In the genomic region with DNA sequence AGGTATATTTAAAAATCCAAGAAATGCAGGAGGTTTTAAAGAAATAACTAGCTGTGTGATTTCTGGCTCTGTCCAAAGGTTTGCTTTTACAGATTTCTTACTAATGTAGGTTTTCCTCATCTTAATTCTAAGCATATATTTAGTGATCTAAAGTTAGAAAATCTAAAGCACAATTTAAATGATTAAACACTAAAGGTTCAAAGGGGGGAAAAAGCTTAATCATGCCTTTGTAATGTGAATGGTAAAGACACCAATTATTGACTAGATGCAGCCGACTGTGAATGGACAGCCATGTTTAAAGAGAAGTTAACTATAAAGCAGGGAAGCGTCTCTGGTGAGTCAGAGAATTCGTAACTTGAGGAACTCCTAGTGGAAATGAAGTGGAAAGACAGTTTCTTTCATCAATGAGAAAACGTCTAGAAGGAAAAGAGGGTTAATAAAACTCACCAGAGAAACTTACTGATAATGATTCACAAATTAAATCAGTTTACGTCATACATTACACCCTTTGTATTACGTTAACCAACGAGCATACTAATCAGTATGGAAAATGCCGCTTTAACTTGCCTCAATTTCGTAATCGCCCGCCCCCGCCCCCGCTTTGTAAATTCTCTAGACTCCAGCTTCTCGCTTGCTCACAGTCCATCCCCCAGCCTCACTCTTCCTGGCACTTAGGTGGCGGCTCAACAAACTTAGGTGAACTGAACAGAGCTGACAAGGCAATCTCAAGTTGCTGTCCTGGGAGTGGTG, we compare ENCODE assay signal across 8 cellular contexts. TPM values are rescaled to one million over a fixed set of nuclear protein-coding genes. Genes with fewer than 3 reads are reported as not detected.
DNase-seq lines count a peak whose midpoint lies in the region; ATAC-seq and TF ChIP-seq lines count a peak whose summit lies in the region.

No MANE protein-coding gene starts in this region.

- no peak overlapping the region for H4K12ac ChIP-seq in trophoblast cell (ENCODE audit: low read depth, low read length)

- H3K4ac ChIP-seq in trophoblast cell (ENCODE audit: low read depth, low read length): no peak overlapping the region

- no peak overlapping the region for H2BK5ac ChIP-seq in trophoblast cell (ENCODE audit: low read depth, low read length, poor library complexity)

- H3K9me3 ChIP-seq in Peyer's patch: no peaks in the 10 kb centered on the region
- H3K9me3 ChIP-seq in cardiac muscle cell (ENCODE audit: low read depth): no peaks in the 10 kb centered on the region
- no peaks in the 10 kb centered on the region for H3K9me3 ChIP-seq in trophoblast cell (ENCODE audit: insufficient read depth, low read depth, low read length)

- H3K9ac ChIP-seq in trophoblast cell (ENCODE audit: low read length): peak overlapping the region; percentile 36

- TF ChIP-seq CTCF in Peyer's patch (IDR thresholded peaks at IDR 0.05): peak in 5 of 6 experiments; percentile 35 to 76 (median 71)
- TF ChIP-seq CTCF in cardiac muscle cell (IDR thresholded peaks at IDR 0.05; ENCODE audit: low read depth, low read length): peak; percentile 48

- H3K4me1 Mint-ChIP-seq in IgD-negative memory B cell: peaks cover 12 to 22% (median 15%) of the 10 kb centered on the region in 3 donors
- peaks cover 43% of the 10 kb centered on the region for H3K4me1 Mint-ChIP-seq in activated naive CD8-positive, alpha-beta T cell treated with anti-CD3 and anti-CD28 coated beads, Interleukin-2, amount 50 U/mL, for 24 hours

- H3K79me1 ChIP-seq in trophoblast cell (ENCODE audit: low read length): peaks cover 4% of the 10 kb centered on the region

- no peak overlapping the region for H2BK12ac ChIP-seq in trophoblast cell (ENCODE audit: low read length)

- H3K27me3 ChIP-seq in Peyer's patch: no peaks in the 10 kb centered on the region
- H3K27me3 ChIP-seq in cardiac muscle cell: no peaks in the 10 kb centered on the region
- no peaks in the 10 kb centered on the region for H3K27me3 ChIP-seq in trophoblast cell (ENCODE audit: insufficient read depth, low read length)

- no peak overlapping the region for H3K18ac ChIP-seq in trophoblast cell (ENCODE audit: low read length)

- peaks cover 4% of the 10 kb centered on the region for H3K27me3 Mint-ChIP-seq in IgD-negative memory B cell
- peaks cover 6% of the 10 kb centered on the region for H3K27me3 Mint-ChIP-seq in activated naive CD8-positive, alpha-beta T cell treated with anti-CD3 and anti-CD28 coated beads, Interleukin-2, amount 50 U/mL, for 24 hours

- no peaks in the 10 kb centered on the region for H3K9me3 Mint-ChIP-seq in IgD-negative memory B cell
- H3K9me3 Mint-ChIP-seq in activated naive CD8-positive, alpha-beta T cell treated with anti-CD3 and anti-CD28 coated beads, Interleukin-2, amount 50 U/mL, for 24 hours: no peaks in the 10 kb centered on the region

- WGBS in trophoblast cell (ENCODE audit: extremely low coverage, insufficient coverage, insufficient read length): no CpG with 5 or more reads among the region's 15 CpGs

- peak; percentile 1 for ATAC-seq in activated naive CD8-positive, alpha-beta T cell treated with anti-CD3 and anti-CD28 coated beads, Interleukin-2, amount 50 U/mL, for 24 hours

- no peak overlapping the region for H2BK120ac ChIP-seq in trophoblast cell (ENCODE audit: insufficient read depth, low read length, poor library complexity)

- H3K4me1 ChIP-seq in Peyer's patch: peaks cover 0 to 27% (median 2%) of the 10 kb centered on the region in 4 donors
- peaks cover 16% of the 10 kb centered on the region for H3K4me1 ChIP-seq in cardiac muscle cell (ENCODE audit: low read depth)
- H3K4me1 ChIP-seq in trophoblast cell (ENCODE audit: control insufficient read depth in 1 of 2, insufficient read depth in 2 of 2, low read length in 2 of 2): peaks cover 0 to 1% of the 10 kb centered on the region in 2 experiments

- no peak overlapping the region for H3K14ac ChIP-seq in trophoblast cell (ENCODE audit: low read length)

- peak overlapping the region; percentile 2 for H4K91ac ChIP-seq in trophoblast cell (ENCODE audit: low read depth, low read length)

- no peak overlapping the region for H4K8ac ChIP-seq in trophoblast cell (ENCODE audit: low read depth, low read length)

- peak; percentile 88 for DNase-seq in DMS 273 treated with DMSO at 0.1 percent for 48 hours (lab: John Stamatoyannopoulos, UW)
- no peak for DNase-seq in Peyer's patch
- no peak for DNase-seq in activated naive CD8-positive, alpha-beta T cell treated with anti-CD3 and anti-CD28 coated beads, Interleukin-2, amount 50 U/mL, for 24 hours
- peak; percentile 71 to 93 for DNase-seq in cardiac muscle cell (ENCODE audit: low read depth in 1 of 2, low spot score in 1 of 2)
- DNase-seq in trophoblast cell: peak; percentile 77 to 83
- no peak for DNase-seq in NCI-H1048 (lab: John Stamatoyannopoulos, UW)
- no peak for DNase-seq in mesenteric fat pad (ENCODE audit: low spot score)

- no peak overlapping the region for H3K23ac ChIP-seq in trophoblast cell (ENCODE audit: low read length)

- no peak overlapping the region for H2AK5ac ChIP-seq in trophoblast cell (ENCODE audit: low read length)

- peak overlapping the region; percentile 94 to 100 (median 98) for H3K27ac Mint-ChIP-seq in IgD-negative memory B cell
- peak overlapping the region; percentile 99 for H3K27ac Mint-ChIP-seq in activated naive CD8-positive, alpha-beta T cell treated with anti-CD3 and anti-CD28 coated beads, Interleukin-2, amount 50 U/mL, for 24 hours

- peak overlapping the region; percentile 3 for H2AFZ ChIP-seq in trophoblast cell (ENCODE audit: insufficient read depth, low read length, poor library complexity)

- TF ChIP-seq POLR2A in Peyer's patch (IDR thresholded peaks at IDR 0.05): no peak

- H3K4me3 Mint-ChIP-seq in IgD-negative memory B cell: peak overlapping the region; percentile 94 to 100 (median 98)
- H3K4me3 Mint-ChIP-seq in activated naive CD8-positive, alpha-beta T cell treated with anti-CD3 and anti-CD28 coated beads, Interleukin-2, amount 50 U/mL, for 24 hours: peak overlapping the region; percentile 98

- H3K4me2 ChIP-seq in trophoblast cell (ENCODE audit: low read length): peak overlapping the region; percentile 78

- H3K36me3 Mint-ChIP-seq in IgD-negative memory B cell: peaks cover 2% of the 10 kb centered on the region
- H3K36me3 Mint-ChIP-seq in activated naive CD8-positive, alpha-beta T cell treated with anti-CD3 and anti-CD28 coated beads, Interleukin-2, amount 50 U/mL, for 24 hours (ENCODE audit: low read depth): peaks cover 2% of the 10 kb centered on the region

- peaks cover 5% of the 10 kb centered on the region for H3K79me2 ChIP-seq in trophoblast cell (ENCODE audit: control insufficient read depth, insufficient read depth, low read length, poor library complexity)

- H3K27ac ChIP-seq in Peyer's patch (peak overlapping the region; percentile 89 to 98 (median 96)), cardiac muscle cell (peak overlapping the region; percentile 98), trophoblast cell (ENCODE audit: low read depth, low read length) (peak overlapping the region; percentile 24)

- H3K36me3 ChIP-seq in Peyer's patch: peaks cover 0 to 4% (median 0%) of the 10 kb centered on the region in 3 donors
- no peaks in the 10 kb centered on the region for H3K36me3 ChIP-seq in cardiac muscle cell
- H3K36me3 ChIP-seq in trophoblast cell (ENCODE audit: control insufficient read depth in 1 of 2, insufficient read depth in 2 of 2, low read length in 2 of 2): no peaks in the 10 kb centered on the region

- H3K4me3 ChIP-seq in Peyer's patch (peak overlapping the region; percentile 43 to 66 (median 53)), cardiac muscle cell (peak overlapping the region; percentile 48), trophoblast cell (ENCODE audit: low read depth, low read length) (peak overlapping the region; percentile 69)

RNA-seq across cellular contexts. Expression of gene HBP1, which starts 1.1 kb away (rescaled TPM):
- 46.4 TPM for polyA plus RNA-seq in IgD-negative memory B cell
- 10 to 100 TPM; 57.6 to 67.7 (median 66.9) TPM for total RNA-seq in Peyer's patch
- 55.1 and 56.0 TPM in 2 replicates for total RNA-seq in cardiac muscle cell
- 66.0 and 81.7 TPM in 2 replicates for polyA plus RNA-seq in cardiac muscle cell
- 57.3 and 66.9 TPM in 2 replicates for polyA plus RNA-seq in trophoblast cell (2013)
- total RNA-seq in mesenteric fat pad: 49.2 TPM

Comparison
In these comparisons a context has a peak if more than half of its experiments do, and no peak if none do; other contexts are left out.
1. DNase-seq: peak in DMS 273 treated with DMSO at 0.1 percent for 48 hours (single experiment), cardiac muscle cell (2 of 2) and trophoblast cell (2 of 2); none in Peyer's patch (0 of 3), activated naive CD8-positive, alpha-beta T cell treated with anti-CD3 and anti-CD28 coated beads, Interleukin-2, amount 50 U/mL, for 24 hours (single experiment), NCI-H1048 (single experiment) and mesenteric fat pad (single experiment).
2. H3K27ac ChIP-seq: peak in every context shown above with its lines; median percentile 98 in cardiac muscle cell; 96 in Peyer's patch; 24 in trophoblast cell.
3. Peak in every context shown above with its lines, with median percentiles within 50 percentile points of each other: H3K4me3 ChIP-seq.